Comparison of ENCODE assay signal across 14 cellular contexts in the genomic region with DNA sequence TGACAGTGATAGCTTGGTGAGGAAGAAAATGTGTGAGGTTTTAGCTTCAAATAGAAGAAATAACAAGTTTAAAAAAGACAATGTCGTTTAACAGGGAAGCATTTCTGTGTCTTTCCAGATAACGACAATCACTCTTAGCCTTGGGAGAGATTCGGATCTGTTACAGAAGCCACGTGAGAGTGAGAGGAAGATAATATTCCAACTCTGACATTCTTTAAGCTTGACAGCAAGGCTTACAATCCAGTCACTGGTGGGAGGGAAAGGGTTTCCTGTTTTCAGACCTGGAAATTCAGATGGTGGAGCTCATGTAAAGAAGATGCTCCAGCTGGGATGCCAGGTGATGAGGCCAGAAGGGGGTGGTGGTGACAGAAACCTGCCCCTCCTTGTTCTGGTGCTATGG. TPM values are rescaled to one million over a fixed set of nuclear protein-coding genes. Genes with fewer than 3 reads are reported as not detected.
DNase-seq lines count a peak whose midpoint lies in the region; ATAC-seq and TF ChIP-seq lines count a peak whose summit lies in the region.
"Had no signal": no experiment of that assay in that cellular context is flagged by ENCODE, and none has a peak within 500 bp of the region (broad histone marks: within the 10 kb centered on the region; RNA-seq: fewer than 3 reads in every experiment).

No MANE protein-coding gene starts in this region.

- H3K27me3 Mint-ChIP-seq in activated T-cell treated with anti-CD3 and anti-CD28 coated beads, Interleukin-2, amount 50 U/mL, for 72 hours (ENCODE audit: low read depth) = peaks cover 16% of the 10 kb centered on the region

- H3K79me2 ChIP-seq in DOHH2 (ENCODE audit: control insufficient read depth, low read length) = no peaks in the 10 kb centered on the region

- no peak overlapping the region for H3K9ac ChIP-seq in rectal smooth muscle tissue (ENCODE audit: low read length)

- no peaks in the 10 kb centered on the region for H3K9me3 Mint-ChIP-seq in activated T-cell treated with anti-CD3 and anti-CD28 coated beads, Interleukin-2, amount 50 U/mL, for 72 hours
- H3K9me3 Mint-ChIP-seq: activated CD4-positive, alpha-beta T cell treated with anti-CD3 and anti-CD28 coated beads, Interleukin-2, amount 10 ng/mL, durations not matched to agents 7 days and 5 days; activated T-helper 17 cell treated with anti-CD3 and anti-CD28 coated beads, Interleukin-2, amount 50 U/mL, for 72 hours; type B pancreatic cell had no signal

- H3K4me1 ChIP-seq in DOHH2 (ENCODE audit: control insufficient read depth, low read length) (peaks cover 65% of the 10 kb centered on the region), rectal smooth muscle tissue (ENCODE audit: control insufficient read depth, insufficient read depth, low read length) (peaks cover 4% of the 10 kb centered on the region)

- TF ChIP-seq CTCF in DOHH2 (IDR thresholded peaks at IDR 0.05; ENCODE audit: low read depth, low read length, poor library complexity, severe bottlenecking) (no peak), fibroblast of villous mesenchyme (IDR thresholded peaks at IDR 0.05; ENCODE audit: insufficient read depth, low read depth, low read length) (no peak)

- H3K9me2 ChIP-seq in DOHH2 (replicated peaks; ENCODE audit: control insufficient read depth, low read length) = no peaks in the 10 kb centered on the region

- peaks cover 14% of the 10 kb centered on the region for H3K4me1 Mint-ChIP-seq in activated T-cell treated with anti-CD3 and anti-CD28 coated beads, Interleukin-2, amount 50 U/mL, for 72 hours (ENCODE audit: low read depth)

- ATAC-seq in HG03521 (IDR thresholded peaks at IDR 0.05; ENCODE audit: unreplicated experiment) (no peak), HG02973 (IDR thresholded peaks at IDR 0.05; ENCODE audit: unreplicated experiment) (no peak)
- no peak for ATAC-seq in activated T-cell treated with anti-CD3 and anti-CD28 coated beads, Interleukin-2, amount 50 U/mL, for 72 hours (replicated peaks in 1 of 2)
- ATAC-seq: activated T-helper 17 cell treated with anti-CD3 and anti-CD28 coated beads, Interleukin-2, amount 50 U/mL, for 72 hours had no signal

- H3K27ac ChIP-seq in DOHH2 (ENCODE audit: low read depth, low read length) (peak overlapping the region; percentile 40), angular gyrus (ENCODE audit: low read depth, low read length) (peak overlapping the region; percentile 72), rectal smooth muscle tissue (ENCODE audit: low read depth, low read length) (peak overlapping the region; percentile 56)
- H3K27ac ChIP-seq: right lobe of liver had no signal

- H3K27me3 ChIP-seq in DOHH2 (ENCODE audit: control insufficient read depth, low read length) (no peaks in the 10 kb centered on the region), rectal smooth muscle tissue (ENCODE audit: control insufficient read depth, insufficient read depth, low read length) (no peaks in the 10 kb centered on the region)
- H3K27me3 ChIP-seq: right lobe of liver had no signal

- H4K20me1 ChIP-seq in DOHH2 (ENCODE audit: control insufficient read depth, insufficient read depth, low read depth, low read length) = no peaks in the 10 kb centered on the region

- H3K4me3 Mint-ChIP-seq in activated T-cell treated with anti-CD3 and anti-CD28 coated beads, Interleukin-2, amount 50 U/mL, for 72 hours = no peak overlapping the region
- H3K4me3 Mint-ChIP-seq: activated CD4-positive, alpha-beta T cell treated with anti-CD3 and anti-CD28 coated beads, Interleukin-2, amount 10 ng/mL, durations not matched to agents 7 days and 5 days; activated T-helper 17 cell treated with anti-CD3 and anti-CD28 coated beads, Interleukin-2, amount 50 U/mL, for 72 hours; type B pancreatic cell had no signal

- peak overlapping the region; percentile 49 for H3K4me2 ChIP-seq in DOHH2 (ENCODE audit: low read length)

- H3K4me3 ChIP-seq in DOHH2 (ENCODE audit: low read length) (peak overlapping the region; percentile 36), fibroblast of villous mesenchyme (ENCODE audit: low read depth, low read length) (no peak overlapping the region), rectal smooth muscle tissue (ENCODE audit: low read length) (no peak overlapping the region)
- H3K4me3 ChIP-seq: right lobe of liver had no signal

- peak; percentile 16 for DNase-seq in fibroblast of villous mesenchyme (ENCODE audit: low read depth)
- DNase-seq in NCI-H2227 (lab: John Stamatoyannopoulos, UW; ENCODE audit: unreplicated experiment) = no peak
- DNase-seq in activated T-cell treated with anti-CD3 and anti-CD28 coated beads, Interleukin-2, amount 50 U/mL, for 72 hours = no peak
- DNase-seq: activated CD4-positive, alpha-beta T cell treated with anti-CD3 and anti-CD28 coated beads, Interleukin-2, amount 10 ng/mL, durations not matched to agents 7 days and 5 days; DMS53; right lobe of liver; T-helper 1 cell had no signal

- H3K36me3 Mint-ChIP-seq in activated T-cell treated with anti-CD3 and anti-CD28 coated beads, Interleukin-2, amount 50 U/mL, for 72 hours (ENCODE audit: insufficient read depth in 2 of 2) = no peaks in the 10 kb centered on the region
- H3K36me3 Mint-ChIP-seq: type B pancreatic cell had no signal

- H3K9me3 ChIP-seq in DOHH2 (ENCODE audit: control insufficient read depth, insufficient read depth, low read length) = peaks cover 11% of the 10 kb centered on the region; the same call in 1 of the 2 replicates
- H3K9me3 ChIP-seq: right lobe of liver had no signal

- no peak overlapping the region for H3K27ac Mint-ChIP-seq in activated T-cell treated with anti-CD3 and anti-CD28 coated beads, Interleukin-2, amount 50 U/mL, for 72 hours
- H3K27ac Mint-ChIP-seq: activated CD4-positive, alpha-beta T cell treated with anti-CD3 and anti-CD28 coated beads, Interleukin-2, amount 10 ng/mL, durations not matched to agents 7 days and 5 days; activated T-helper 17 cell treated with anti-CD3 and anti-CD28 coated beads, Interleukin-2, amount 50 U/mL, for 72 hours; type B pancreatic cell had no signal

- H3K36me3 ChIP-seq in DOHH2 (ENCODE audit: control insufficient read depth, low read length) = peaks cover 4% of the 10 kb centered on the region; the same call in 1 of the 2 replicates
- no peaks in the 10 kb centered on the region for H3K36me3 ChIP-seq in rectal smooth muscle tissue (ENCODE audit: control insufficient read depth, insufficient read depth, low read length)
- H3K36me3 ChIP-seq: right lobe of liver had no signal

- peaks cover 14% of the 10 kb centered on the region for H3F3A ChIP-seq in DOHH2 (ENCODE audit: control insufficient read depth, insufficient read depth)

RNA-seq across cellular contexts. Expression of gene FBXO48, which starts 30.8 kb away (rescaled TPM):
- total RNA-seq in fibroblast of villous mesenchyme = 0.32 and 0.86 TPM in 2 replicates
- 1 to 10 TPM; 3.2 to 3.7 TPM for total RNA-seq in activated T-cell treated with anti-CD3 and anti-CD28 coated beads, Interleukin-2, amount 50 U/mL, for 72 hours

RNA-seq across cellular contexts. Expression of gene APLF, which starts 31.1 kb away (rescaled TPM):
- 6.4 and 8.6 TPM in 2 replicates for total RNA-seq in fibroblast of villous mesenchyme
- 1 to 10 TPM; 5.5 to 5.7 TPM for total RNA-seq in activated T-cell treated with anti-CD3 and anti-CD28 coated beads, Interleukin-2, amount 50 U/mL, for 72 hours
